In the genomic region with DNA sequence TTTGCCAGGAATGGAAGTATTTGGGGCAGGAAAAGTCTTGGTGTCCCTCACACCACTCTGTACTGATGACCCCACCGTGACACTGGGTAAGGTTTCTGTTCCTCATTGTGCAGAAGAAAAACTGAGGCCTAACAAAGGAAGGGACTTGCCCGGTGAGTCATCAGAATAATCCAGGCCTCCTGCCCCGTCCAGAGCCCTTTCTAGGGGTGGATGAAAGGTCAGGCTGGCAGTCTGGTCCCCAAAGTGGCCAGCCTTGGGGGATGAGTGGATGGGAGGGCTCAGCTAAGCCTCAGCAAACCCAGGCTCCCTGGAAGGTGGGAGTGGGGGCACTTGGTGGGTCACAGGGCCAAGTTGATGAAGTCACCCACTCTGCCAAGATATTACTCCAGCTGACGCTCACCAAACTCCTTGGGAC, we compare ENCODE assay signal across 9 cellular contexts. TPM values are rescaled to one million over a fixed set of nuclear protein-coding genes. Genes with fewer than 3 reads are reported as not detected.
DNase-seq lines count a peak whose midpoint lies in the region; ATAC-seq, FAIRE-seq and TF ChIP-seq lines count a peak whose summit lies in the region.
"Had no signal": no experiment of that assay in that cellular context is flagged by ENCODE, and none has a peak within 500 bp of the region (broad histone marks: within the 10 kb centered on the region; RNA-seq: fewer than 3 reads in every experiment).

No MANE protein-coding gene starts in this region.

- H3K27me3 ChIP-seq in liver (ENCODE audit: control insufficient read depth in 4 of 4, insufficient read depth in 4 of 4, low read length in 3 of 4) = no peaks in the 10 kb centered on the region

- peaks cover 16% of the 10 kb centered on the region for H3K4me1 ChIP-seq in A549
- H3K4me1 ChIP-seq in liver (ENCODE audit: control insufficient read depth in 4 of 4, insufficient read depth in 4 of 4, low read length in 3 of 4) = no peaks in the 10 kb centered on the region
- H3K4me1 ChIP-seq: parathyroid adenoma had no signal

- TF ChIP-seq POLR2A in A549 (IDR thresholded peaks at IDR 0.05; ENCODE audit: low read length) = no peak

- peaks cover 0 to 13% (median 1%) of the 10 kb centered on the region in 4 donors for H3K36me3 ChIP-seq in liver (ENCODE audit: control insufficient read depth in 4 of 4, insufficient read depth in 3 of 4, low read depth in 1 of 4, low read length in 3 of 4)

- no peak for TF ChIP-seq EP300 in A549 (IDR thresholded peaks at IDR 0.05)

- TF ChIP-seq RAD21 in A549 (conservative IDR thresholded peaks at IDR 0.05 in 1 of 2, IDR thresholded peaks at IDR 0.05 in 1 of 2) = no peak
- no peak for TF ChIP-seq RAD21 in liver (IDR thresholded peaks at IDR 0.05)

- POLR2A ChIA-PET in A549 (lab: Yijun Ruan, JAX) = no interaction called here

- ATAC-seq in A549 = peak; percentile 26 to 58; a peak in 4 of 6 replicates
- peak; percentile 91 for ATAC-seq in GM18909 (IDR thresholded peaks at IDR 0.05; ENCODE audit: poor library complexity, unreplicated experiment)
- peak; percentile 79 for ATAC-seq in HG03045 (IDR thresholded peaks at IDR 0.05; ENCODE audit: unreplicated experiment)
- peak; percentile 63 for ATAC-seq in SK-N-SH treated with all-trans-retinoic acid at 6 μM for 48 hours

- H3K9me3 ChIP-seq in A549 = no peaks in the 10 kb centered on the region
- H3K9me3 ChIP-seq in liver (ENCODE audit: control insufficient read depth in 4 of 4, low read length in 3 of 4) = no peaks in the 10 kb centered on the region

- no peak overlapping the region for H3K9ac ChIP-seq in liver (ENCODE audit: low read depth in 1 of 2, low read length in 2 of 2)
- H3K9ac ChIP-seq: parathyroid adenoma had no signal

- peak overlapping the region; percentile 56 for H3K4me2 ChIP-seq in A549

- TF ChIP-seq CTCF in A549 (IDR thresholded peaks at IDR 0.05) = no peak
- no peak for TF ChIP-seq CTCF in liver (IDR thresholded peaks at IDR 0.05; ENCODE audit: low read depth, low read length, missing input control)

- FAIRE-seq in A549 (lab: Jason Lieb, UNC) = no peak

- WGBS in A549 (ENCODE audit: missing lambda C conversion rate) = 35% methylated on average over 4 of the region's 4 CpGs
- WGBS in liver = 78% methylated on average over 4 of the region's 4 CpGs

- H3K27ac ChIP-seq in A549 = peak overlapping the region; percentile 47 to 75; a peak in 5 of 6 replicates
- H3K27ac ChIP-seq in liver (ENCODE audit: low read depth in 1 of 2, low read length in 2 of 2) = no peak overlapping the region
- H3K27ac ChIP-seq: parathyroid adenoma had no signal

- CTCF ChIA-PET in A549 (lab: Yijun Ruan, JAX) = interaction anchor here (0.9 to 1.3 kb wide), 3 partner anchors 9 to 25 kb away, joined by 3 read pairs; no protein-coding TSS in a partner anchor

- H3K4me3 ChIP-seq in A549 (no peak overlapping the region), liver (ENCODE audit: low read depth in 1 of 3, low read length in 3 of 3) (no peak overlapping the region)

- DNase-seq in A549 (ENCODE audit: low read depth in 1 of 2, low spot score in 1 of 2) (peak in 1 of 2 experiments; percentile 33), NCI-H69 (lab: John Stamatoyannopoulos, UW) (no peak), D341Med (ENCODE audit: low spot score) (no peak), NCI-H82 treated with DMSO at 0.1 percent for 48 hours (lab: John Stamatoyannopoulos, UW; ENCODE audit: unreplicated experiment) (no peak)

TF ChIP-seq in A549, 52 proteins besides CTCF, POLR2A, EP300 and RAD21 (continues in another document):
- TF ChIP-seq RARB (CRISPR knock-in tag; IDR thresholded peaks at IDR 0.05) = no peak
- no peak for TF ChIP-seq MAFK (IDR thresholded peaks at IDR 0.05; ENCODE audit: partially characterized antibody)
- TF ChIP-seq FOSL2 (IDR thresholded peaks at IDR 0.05) = no peak
- peak; percentile 66 for TF ChIP-seq FOSL2 (CRISPR knock-in tag; IDR thresholded peaks at IDR 0.05)
- TF ChIP-seq ZC3H11A (IDR thresholded peaks at IDR 0.05) = no peak
- no peak for TF ChIP-seq ESRRA (IDR thresholded peaks at IDR 0.05; ENCODE audit: borderline replicate concordance, low read length)
- no peak for TF ChIP-seq MYC (IDR thresholded peaks at IDR 0.05; ENCODE audit: borderline replicate concordance, low read length)
- TF ChIP-seq RFX5 (IDR thresholded peaks at IDR 0.05) = no peak
- no peak for TF ChIP-seq EHMT2 (IDR thresholded peaks at IDR 0.05; ENCODE audit: low read depth)
- TF ChIP-seq, protein P1, sequence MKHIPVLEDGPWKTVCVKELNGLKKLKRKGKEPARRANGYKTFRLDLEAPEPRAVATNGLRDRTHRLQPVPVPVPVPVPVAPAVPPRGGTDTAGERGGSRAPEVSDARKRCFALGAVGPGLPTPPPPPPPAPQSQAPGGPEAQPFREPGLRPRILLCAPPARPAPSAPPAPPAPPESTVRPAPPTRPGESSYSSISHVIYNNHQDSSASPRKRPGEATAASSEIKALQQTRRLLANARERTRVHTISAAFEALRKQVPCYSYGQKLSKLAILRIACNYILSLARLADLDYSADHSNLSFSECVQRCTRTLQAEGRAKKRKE (CRISPR knock-in tag; IDR thresholded peaks at IDR 0.05; ENCODE audit: low read depth) = no peak
- no peak for TF ChIP-seq MAZ (IDR thresholded peaks at IDR 0.05; ENCODE audit: borderline replicate concordance, low read depth, low read length)

TF ChIP-seq in SK-N-SH treated with all-trans-retinoic acid at 6 μM for 48 hours, 23 proteins besides CTCF, POLR2A, EP300 and RAD21 (continues in another document):
- TF ChIP-seq ZNF8 (CRISPR knock-in tag; IDR thresholded peaks at IDR 0.05) (no peak; the same call in 1 of the 2 replicates), ZC3H10 (CRISPR knock-in tag; IDR thresholded peaks at IDR 0.05) (peak; percentile 42; the same call in 1 of the 2 replicates), OSR1 (CRISPR knock-in tag; IDR thresholded peaks at IDR 0.05) (no peak), ZNF565 (CRISPR knock-in tag; conservative IDR thresholded peaks at IDR 0.05; ENCODE audit: low read depth) (no peak)

TF ChIP-seq in liver, 16 proteins besides CTCF, POLR2A, EP300 and RAD21:
- TF ChIP-seq JUND (IDR thresholded peaks at IDR 0.05) (peak; percentile 37 to 59), HNF4G (IDR thresholded peaks at IDR 0.05) (no peak)

RNA-seq across cellular contexts. Expression of gene DNAH1, which starts 2.3 kb away (rescaled TPM):
- 1.6 and 2.9 TPM in 2 replicates for polyA plus RNA-seq in A549 (2011; rRNA removed)
- 1.6 TPM in 2 replicates for polyA plus RNA-seq in A549 (2012; cell fraction: cytosol; rRNA removed)
- polyA plus RNA-seq in A549 (2012; cell fraction: nucleus; rRNA removed) = 10.3 and 11.6 TPM in 2 replicates
- polyA plus RNA-seq in A549 (2017; fragmentation: RNase III; extraction: RNeasy Plus Mini Kit Qiagen cat#74134 plus additional on column Dnase treatment) = 0.63 to 0.88 TPM (median 0.65 TPM) in 3 replicates
- polyA minus RNA-seq in A549 (2011; rRNA and poly(A)+ RNA removed) = 4.9 and 5.7 TPM in 2 replicates
- total RNA-seq in liver = 1 to 10 TPM; 1.5 to 6.0 TPM
- polyA plus RNA-seq in liver = 1 to 10 TPM; 1.7 to 3.3 TPM

RNA-seq across cellular contexts. Expression of gene GLYCTK, which starts 26.2 kb away (rescaled TPM):
- polyA plus RNA-seq in A549 (2011; rRNA removed) = 4.4 and 5.7 TPM in 2 replicates
- 13.5 and 15.6 TPM in 2 replicates for polyA plus RNA-seq in A549 (2012; cell fraction: cytosol; rRNA removed)
- 38.4 and 44.2 TPM in 2 replicates for polyA plus RNA-seq in A549 (2012; cell fraction: nucleus; rRNA removed)
- 4.6 to 5.1 TPM (median 4.9 TPM) in 3 replicates for polyA plus RNA-seq in A549 (2017; fragmentation: RNase III; extraction: RNeasy Plus Mini Kit Qiagen cat#74134 plus additional on column Dnase treatment)
- 7.2 and 8.5 TPM in 2 replicates for polyA minus RNA-seq in A549 (2011; rRNA and poly(A)+ RNA removed)
- total RNA-seq in liver = 100 to 1,000 TPM in 1 of 2 donors, 10 to 100 TPM in 1; 67.8 to 224 TPM
- 100 to 1,000 TPM; 176 to 180 TPM for polyA plus RNA-seq in liver

RNA-seq across cellular contexts. Expression of gene WDR82, which starts 35.3 kb away (rescaled TPM):
- 52.7 and 58.5 TPM in 2 replicates for polyA plus RNA-seq in A549 (2011; rRNA removed)
- 22.9 and 30.7 TPM in 2 replicates for polyA plus RNA-seq in A549 (2012; cell fraction: cytosol; rRNA removed)
- polyA plus RNA-seq in A549 (2012; cell fraction: nucleus; rRNA removed) = 9.2 and 12.6 TPM in 2 replicates
- 50.6 to 53.8 TPM (median 52.4 TPM) in 3 replicates for polyA plus RNA-seq in A549 (2017; fragmentation: RNase III; extraction: RNeasy Plus Mini Kit Qiagen cat#74134 plus additional on column Dnase treatment)
- polyA minus RNA-seq in A549 (2011; rRNA and poly(A)+ RNA removed) = 42.8 and 42.9 TPM in 2 replicates
- 10 to 100 TPM; 31.7 to 44.3 TPM for total RNA-seq in liver
- polyA plus RNA-seq in liver = 10 to 100 TPM in 1 of 2 donors, 1 to 10 TPM in 1; 4.3 to 19.4 TPM

Comparison
In these comparisons a context has a peak if more than half of its experiments do, and no peak if none do; other contexts are left out.
1. H3K27ac ChIP-seq: peak in A549 (2 of 2); none in liver (0 of 2).
2. Peak in every context shown above with its lines, with median percentiles within 50 percentile points of each other: ATAC-seq.